8 cellular contexts compared by ENCODE assay signal in the genomic region with DNA sequence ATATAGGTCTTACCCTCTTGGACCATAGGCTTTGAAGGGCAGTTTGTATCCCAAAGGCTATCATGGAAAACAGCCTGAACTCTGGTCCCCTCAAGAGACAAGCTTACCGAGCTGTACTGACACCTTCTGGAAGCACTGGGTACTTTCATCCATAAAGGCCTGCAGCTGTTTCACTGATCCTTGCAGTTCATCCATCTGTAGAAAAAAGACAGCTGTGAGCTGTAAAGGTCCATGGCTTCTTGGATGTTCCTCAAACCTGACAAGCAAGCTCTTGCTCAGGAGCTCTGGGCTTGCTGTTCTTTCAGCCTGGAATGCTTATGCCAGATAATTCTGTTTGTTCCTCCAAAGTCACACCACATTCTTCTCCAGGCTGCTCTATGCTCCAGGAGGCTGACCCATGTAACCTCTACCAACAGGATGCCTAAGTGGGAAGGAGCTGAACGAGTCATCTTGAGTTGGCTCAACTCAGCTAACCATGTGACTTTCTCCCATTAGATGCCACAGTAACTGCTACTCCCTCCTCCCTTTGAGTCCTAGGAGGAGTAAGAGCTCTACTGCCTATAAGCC. TPM values are rescaled to one million over a fixed set of nuclear protein-coding genes. Genes with fewer than 3 reads are reported as not detected.
A peak's percentile ranks its signal among the peaks of the same experiment; 100 is the strongest.
DNase-seq lines count a peak whose midpoint lies in the region; ATAC-seq, FAIRE-seq and TF ChIP-seq lines count a peak whose summit lies in the region.

No MANE protein-coding gene starts in this region.

- H3K36me3 ChIP-seq in GM06990 (ENCODE audit: control insufficient read depth, insufficient read depth, low read length), result peaks cover 5% of the 10 kb centered on the region

- no peaks in the 10 kb centered on the region for H3K9me3 Mint-ChIP-seq in chondrocyte (ENCODE audit: low read depth)

- H3K27ac Mint-ChIP-seq in chondrocyte (ENCODE audit: unreplicated experiment), result no peak overlapping the region

- no peak overlapping the region for H3K4me3 ChIP-seq in GM06990 (replicated peaks; ENCODE audit: low read depth, low read length)

- H3K27me3 ChIP-seq in GM06990 (replicated peaks; ENCODE audit: control insufficient read depth, insufficient read depth, low read length), result no peaks in the 10 kb centered on the region

- FAIRE-seq in TTC549 (lab: Jason Lieb, UNC), result peak; percentile 62

- no peaks in the 10 kb centered on the region for H3K4me1 Mint-ChIP-seq in chondrocyte (ENCODE audit: low read depth)

- H3K27me3 Mint-ChIP-seq in chondrocyte (ENCODE audit: low read depth), result no peaks in the 10 kb centered on the region

- no peak overlapping the region for H3K4me3 Mint-ChIP-seq in chondrocyte (ENCODE audit: unreplicated experiment)

- peak; percentile 99 for ATAC-seq in left lobe of liver
- peak; percentile 46 for ATAC-seq in stimulated activated naive CD8-positive, alpha-beta T cell treated with anti-CD3 and anti-CD28 coated beads, Interleukin-15, Interleukin-2, amounts not matched to agents 100 U/mL and 50 U/mL, for 24 hours

- DNase-seq in 8988T (peak; percentile 55), GM06990 (ENCODE audit: extremely low read depth, insufficient read length) (no peak), NCI-H1930 (lab: John Stamatoyannopoulos, UW) (peak; percentile 39 to 42), chondrocyte (ENCODE audit: low spot score) (no peak), left lobe of liver (ENCODE audit: low spot score) (peak; percentile 53)
- peak; percentile 38 for DNase-seq in stimulated activated naive CD8-positive, alpha-beta T cell treated with anti-CD3 and anti-CD28 coated beads, Interleukin-15, Interleukin-2, amounts not matched to agents 100 U/mL and 50 U/mL, for 24 hours
- no peak for DNase-seq in activated CD4-positive, CD25-positive, alpha-beta regulatory T cell treated with anti-CD3 and anti-CD28 coated beads, Interleukin-2, amount 50 U/mL, for 72 hours

- H3K36me3 Mint-ChIP-seq in chondrocyte (ENCODE audit: low read depth), result peaks cover 11% of the 10 kb centered on the region

- TF ChIP-seq CTCF in GM06990 (IDR thresholded peaks at IDR 0.05; ENCODE audit: insufficient read depth, low read length, poor library complexity, severe bottlenecking), result peak; percentile 70
- peak; percentile 88 for TF ChIP-seq CTCF in chondrocyte (IDR thresholded peaks at IDR 0.05)

RNA-seq across cellular contexts. Expression of a gene that starts 8.8 kb away (rescaled TPM):
- total RNA-seq in chondrocyte, result 27.6 to 34.5 TPM (median 28.1 TPM) in 3 replicates
- 8.1 TPM for total RNA-seq in left lobe of liver

RNA-seq across cellular contexts. Expression of a gene that starts 18.8 kb away (rescaled TPM):
- total RNA-seq in chondrocyte (7.4 to 14.9 TPM (median 8.3 TPM) in 3 replicates), left lobe of liver (3.4 TPM)

Comparison
In these comparisons a context has a peak if more than half of its experiments do, and no peak if none do; other contexts are left out.
1. DNase-seq: peak in 8988T (single experiment), NCI-H1930 (2 of 2), left lobe of liver (single experiment) and stimulated activated naive CD8-positive, alpha-beta T cell treated with anti-CD3 and anti-CD28 coated beads, Interleukin-15, Interleukin-2, amounts not matched to agents 100 U/mL and 50 U/mL, for 24 hours (single experiment); none in GM06990 (single experiment), chondrocyte (single experiment) and activated CD4-positive, CD25-positive, alpha-beta regulatory T cell treated with anti-CD3 and anti-CD28 coated beads, Interleukin-2, amount 50 U/mL, for 72 hours (single experiment).